ENCODE assay signal across 15 cellular contexts in genomic region chr2:148165975-148166374, GRCh38.
"Had no signal": no experiment of that assay in that cellular context is flagged by ENCODE, and none has a peak within 500 bp of the region (broad histone marks: within the 10 kb centered on the region; RNA-seq: fewer than 3 reads in every experiment).

No MANE protein-coding gene starts in this region.

- H3K27ac ChIP-seq: foreskin keratinocyte, hepatocyte, sigmoid colon, suprapubic skin, thyroid gland had no signal

- H3K4me3 ChIP-seq: hepatocyte, sigmoid colon, suprapubic skin, thyroid gland had no signal

- FAIRE-seq: small intestine, urothelium cell line had no signal

- H3K36me3 ChIP-seq: sigmoid colon, suprapubic skin, thyroid gland had no signal

- H3K9me3 ChIP-seq: sigmoid colon, suprapubic skin, thyroid gland had no signal

- DNase-seq: effector memory CD8-positive, alpha-beta T cell; foreskin keratinocyte; head of caudate nucleus; kidney glomerular epithelial cell; mesendoderm; naive thymus-derived CD4-positive, alpha-beta T cell; posterior cingulate gyrus; sigmoid colon; small intestine; stimulated activated CD4-positive, alpha-beta T cell treated with anti-CD3 and anti-CD28 coated beads, Interleukin-12 subunit alpha, Interleukin-12 subunit beta, amount 100 ng/mL, for 4 hours; stimulated activated naive CD8-positive, alpha-beta T cell treated with anti-CD3 and anti-CD28 coated beads, Interleukin-15, Interleukin-2, amounts not matched to agents 100 U/mL and 50 U/mL, for 24 hours; thyroid gland had no signal

- ATAC-seq: effector memory CD8-positive, alpha-beta T cell; foreskin keratinocyte; naive thymus-derived CD4-positive, alpha-beta T cell; stimulated activated naive CD8-positive, alpha-beta T cell treated with anti-CD3 and anti-CD28 coated beads, Interleukin-15, Interleukin-2, amounts not matched to agents 100 U/mL and 50 U/mL, for 24 hours had no signal

- H3K4me1 ChIP-seq: foreskin keratinocyte, suprapubic skin, thyroid gland had no signal

- H2AFZ ChIP-seq: hepatocyte had no signal

- H3K27me3 ChIP-seq: foreskin keratinocyte, hepatocyte, sigmoid colon, suprapubic skin, thyroid gland had no signal

- H3K4me2 ChIP-seq: hepatocyte had no signal
